In genomic region chr2:55165567-55165966, GRCh38 we compare ENCODE assay signal across 13 cellular contexts.
DNase-seq lines count a peak whose midpoint lies in the region; ATAC-seq and TF ChIP-seq lines count a peak whose summit lies in the region.
"Had no signal": no experiment of that assay in that cellular context is flagged by ENCODE, and none has a peak within 500 bp of the region (broad histone marks: within the 10 kb centered on the region; RNA-seq: fewer than 3 reads in every experiment).

No MANE protein-coding gene starts in this region.

- peak overlapping the region; percentile 52 for H3K9ac ChIP-seq in skeletal muscle satellite cell (ENCODE audit: low read depth, low read length)

- intact Hi-C loops in body of pancreas (cut with DNase I): loop anchor here (10.0 kb wide), 1 partner anchor 141 kb away; no protein-coding TSS in a partner anchor

- WGBS in body of pancreas, 2 donors: 92 to 94% methylated on average over 4 of the region's 4 CpGs

- H3K27me3 Mint-ChIP-seq in progenitor cell of endocrine pancreas: no peaks in the 10 kb centered on the region

- no peaks in the 10 kb centered on the region for H3K9me3 Mint-ChIP-seq in progenitor cell of endocrine pancreas (ENCODE audit: low read depth)

- H3K27me3 ChIP-seq in skeletal muscle satellite cell (ENCODE audit: control insufficient read depth, insufficient read depth, low read length) (no peaks in the 10 kb centered on the region), body of pancreas (no peaks in the 10 kb centered on the region)
- H3K27me3 ChIP-seq: SJSA1 had no signal

- no peak overlapping the region for H3K27ac Mint-ChIP-seq in progenitor cell of endocrine pancreas

- peaks cover 63% of the 10 kb centered on the region for H3K4me1 ChIP-seq in skeletal muscle satellite cell (ENCODE audit: control insufficient read depth, insufficient read depth, low read length)
- peaks cover 100% of the 10 kb centered on the region for H3K4me1 ChIP-seq in body of pancreas

- H3K4me3 ChIP-seq in skeletal muscle satellite cell (ENCODE audit: low read length) (peak overlapping the region; percentile 49), body of pancreas (no peak overlapping the region)
- H3K4me3 ChIP-seq: mucosa of descending colon, SJSA1 had no signal

- TF ChIP-seq CTCF in body of pancreas (IDR thresholded peaks at IDR 0.05) (no peak), progenitor cell of endocrine pancreas (IDR thresholded peaks at IDR 0.05; ENCODE audit: unreplicated experiment) (no peak)

- DNase-seq in HCEC 1CT: peak; percentile 73
- DNase-seq in UCSD-AML1 (lab: John Stamatoyannopoulos, UW; ENCODE audit: unreplicated experiment): peak; percentile 14
- peak; percentile 79 for DNase-seq in fibroblast of peridontal ligament (ENCODE audit: extremely low read depth)
- no peak for DNase-seq in body of pancreas
- DNase-seq in activated naive CD4-positive, alpha-beta T cell treated with Interleukin-2 at 50 U/mL for 16 hours: no peak
- DNase-seq in D341Med (ENCODE audit: low spot score): no peak
- DNase-seq in progenitor cell of endocrine pancreas (ENCODE audit: low spot score, unreplicated experiment): no peak
- DNase-seq: activated CD4-positive, alpha-beta T cell treated with anti-CD3 and anti-CD28 coated beads for 4 hours; Caco-2; mucosa of descending colon; NCI-H524 treated with DMSO at 0.1 percent for 48 hours had no signal

- TF ChIP-seq POLR2A in body of pancreas (IDR thresholded peaks at IDR 0.05): no peak

- H3K36me3 Mint-ChIP-seq in progenitor cell of endocrine pancreas (ENCODE audit: insufficient read depth): no peaks in the 10 kb centered on the region

- H3K4me3 Mint-ChIP-seq in progenitor cell of endocrine pancreas (ENCODE audit: low read depth): no peak overlapping the region

- peak overlapping the region; percentile 57 for H3K4me2 ChIP-seq in skeletal muscle satellite cell (ENCODE audit: low read length)

- H3K36me3 ChIP-seq in skeletal muscle satellite cell (ENCODE audit: insufficient read depth, low read length) (no peaks in the 10 kb centered on the region), body of pancreas (replicated peaks in 1 of 2; ENCODE audit: insufficient read depth in 1 of 2, low read depth in 2 of 2) (no peaks in the 10 kb centered on the region)
- H3K36me3 ChIP-seq: SJSA1 had no signal

- peaks cover 69% of the 10 kb centered on the region for H3K4me1 Mint-ChIP-seq in progenitor cell of endocrine pancreas (ENCODE audit: low read depth)

- ATAC-seq in body of pancreas: no peak
- ATAC-seq: mucosa of descending colon had no signal

- H3K27ac ChIP-seq in body of pancreas: peak overlapping the region in 2 of 4 donors; percentile 41 to 49
- H3K27ac ChIP-seq: SJSA1 had no signal

- H3K9me3 ChIP-seq in skeletal muscle satellite cell (replicated peaks; ENCODE audit: low read length) (no peaks in the 10 kb centered on the region), body of pancreas (no peaks in the 10 kb centered on the region)
- H3K9me3 ChIP-seq: Caco-2, mucosa of descending colon, SJSA1 had no signal

Comparison
In these comparisons a context has a peak if more than half of its experiments do, and no peak if none do; other contexts are left out.
1. DNase-seq: peak in HCEC 1CT (single experiment), UCSD-AML1 (single experiment) and fibroblast of peridontal ligament (single experiment); none in body of pancreas (0 of 4), activated naive CD4-positive, alpha-beta T cell treated with Interleukin-2 at 50 U/mL for 16 hours (single experiment), D341Med (single experiment) and progenitor cell of endocrine pancreas (single experiment).